ENCODE assay signal across 1 cellular context in genomic region chr6:30615219-30615957, GRCh38.
TF ChIP-seq lines count a peak whose summit lies in the region.

No MANE protein-coding gene starts in this region.

TF ChIP-seq in GM23338, 12 proteins besides CTCF, POLR2A, EP300 and RAD21:
- TF ChIP-seq STAT1 (IDR thresholded peaks at IDR 0.05; ENCODE audit: unreplicated experiment) = no peak
- 0 out of 2 replicates have a peak, but pooled peaks have one; percentile 12 for TF ChIP-seq CREB1 (CRISPR knock-in tag; IDR thresholded peaks at IDR 0.05; ENCODE audit: low read depth)
- TF ChIP-seq EZH2phosphoT487 (IDR thresholded peaks at IDR 0.05; ENCODE audit: unreplicated experiment) = no peak
- peak; percentile 12; the same call in 1 of the 2 replicates for TF ChIP-seq POLR2AphosphoS5 (IDR thresholded peaks at IDR 0.05; ENCODE audit: low read depth)
TF ChIP-seq in GM23338: peak in this region for 2.
